13 cellular contexts compared by ENCODE assay signal in the genomic region with DNA sequence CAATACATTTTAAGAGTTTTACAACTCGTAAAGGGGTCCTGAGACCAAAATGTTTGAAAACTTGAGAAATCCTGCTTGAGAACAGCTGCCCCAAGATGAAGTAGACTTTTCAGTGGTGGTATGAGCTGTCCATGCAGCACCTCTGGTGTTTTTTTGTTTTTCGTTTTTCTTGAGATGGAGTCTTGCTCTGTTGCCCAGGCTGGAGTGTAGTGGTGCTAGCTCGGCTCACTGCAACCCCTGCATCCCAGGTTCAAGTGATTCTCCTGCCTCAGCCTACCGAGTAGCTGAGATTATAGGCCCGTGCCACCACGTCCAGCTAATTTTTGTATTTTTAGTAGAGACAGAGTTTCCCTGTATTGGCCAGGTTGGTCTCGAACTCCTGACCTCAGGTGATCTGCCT. TPM values are rescaled to one million over a fixed set of nuclear protein-coding genes. Genes with fewer than 3 reads are reported as not detected.
DNase-seq lines count a peak whose midpoint lies in the region; ATAC-seq and TF ChIP-seq lines count a peak whose summit lies in the region.
"Had no signal": no experiment of that assay in that cellular context is flagged by ENCODE, and none has a peak within 500 bp of the region (broad histone marks: within the 10 kb centered on the region; RNA-seq: fewer than 3 reads in every experiment).

No MANE protein-coding gene starts in this region.

- peaks cover 7% of the 10 kb centered on the region for H3F3A ChIP-seq in SU-DHL-6 (ENCODE audit: insufficient read depth)

- no peak overlapping the region for H2AFZ ChIP-seq in SU-DHL-6 (ENCODE audit: low read depth, low read length, severe bottlenecking)

- no peaks in the 10 kb centered on the region for H3K9me3 ChIP-seq in CD4-positive, alpha-beta T cell (ENCODE audit: control insufficient read depth, low read length)
- H3K9me3 ChIP-seq in SU-DHL-6 (ENCODE audit: insufficient read depth, low read length), result no peaks in the 10 kb centered on the region
- no peaks in the 10 kb centered on the region for H3K9me3 ChIP-seq in naive thymus-derived CD4-positive, alpha-beta T cell (ENCODE audit: control insufficient read depth in 2 of 3, low read length in 3 of 3)

- H3K27me3 ChIP-seq in CD4-positive, alpha-beta T cell (ENCODE audit: control insufficient read depth, insufficient read depth, low read length), result no peaks in the 10 kb centered on the region
- no peaks in the 10 kb centered on the region for H3K27me3 ChIP-seq in SU-DHL-6 (ENCODE audit: low read length)
- H3K27me3 ChIP-seq in naive thymus-derived CD4-positive, alpha-beta T cell (ENCODE audit: control insufficient read depth in 2 of 2, insufficient read depth in 2 of 2, low read length in 2 of 2), result no peaks in the 10 kb centered on the region

- H3K36me3 ChIP-seq in SU-DHL-6 (ENCODE audit: low read length), result no peaks in the 10 kb centered on the region
- H3K36me3 ChIP-seq in naive thymus-derived CD4-positive, alpha-beta T cell (ENCODE audit: control insufficient read depth in 2 of 3, insufficient read depth in 3 of 3, low read length in 3 of 3), result peaks cover 0 to 2% (median 0%) of the 10 kb centered on the region in 3 experiments

- ATAC-seq in activated naive CD8-positive, alpha-beta T cell treated with anti-CD3 and anti-CD28 coated beads, Interleukin-2, amount 50 U/mL, for 24 hours, result no peak
- ATAC-seq in CD4-positive, alpha-beta T cell (ENCODE audit: poor library complexity), result no peak
- no peak for ATAC-seq in naive thymus-derived CD4-positive, alpha-beta T cell
- ATAC-seq in GM19035 (IDR thresholded peaks at IDR 0.05; ENCODE audit: unreplicated experiment) (no peak), GM18870 (IDR thresholded peaks at IDR 0.05; ENCODE audit: unreplicated experiment) (no peak)

- CTCF ChIA-PET in CD4-positive, alpha-beta T cell (lab: Charles Lee), result interaction anchor here (0.7 kb wide), 1 partner anchor 29 kb away, joined by 3 read pairs; no protein-coding TSS in a partner anchor
- CTCF ChIA-PET in naive thymus-derived CD4-positive, alpha-beta T cell (lab: Charles Lee), result no interaction called here

- peaks cover 77% of the 10 kb centered on the region for H4K20me1 ChIP-seq in SU-DHL-6 (ENCODE audit: low read depth, low read length)

- DNase-seq in activated naive CD8-positive, alpha-beta T cell treated with anti-CD3 and anti-CD28 coated beads, Interleukin-2, amount 50 U/mL, for 24 hours, result no peak
- DNase-seq in CD4-positive, alpha-beta T cell, result no peak
- DNase-seq in naive thymus-derived CD4-positive, alpha-beta T cell, result no peak
- DNase-seq in NCI-H748 (lab: John Stamatoyannopoulos, UW; ENCODE audit: unreplicated experiment), result no peak
- DNase-seq: H9, Karpas-422, NCI-H187 treated with DMSO at 0.1 percent for 48 hours, NCI-H510A, SHP77 treated with DMSO at 0.1 percent for 48 hours had no signal

- POLR2A ChIA-PET in CD4-positive, alpha-beta T cell (lab: Charles Lee), result no interaction called here
- POLR2A ChIA-PET in naive thymus-derived CD4-positive, alpha-beta T cell (lab: Charles Lee), result interaction anchor here (1.3 kb wide), 1 partner anchor 10 kb away, joined by 3 read pairs; no protein-coding TSS in a partner anchor

- H3K36me3 Mint-ChIP-seq in activated naive CD8-positive, alpha-beta T cell, result peaks cover 7% of the 10 kb centered on the region
- H3K36me3 Mint-ChIP-seq in activated naive CD8-positive, alpha-beta T cell treated with anti-CD3 and anti-CD28 coated beads, Interleukin-2, amount 50 U/mL, for 24 hours (ENCODE audit: low read depth), result peaks cover 27% of the 10 kb centered on the region
- H3K36me3 Mint-ChIP-seq in CD4-positive, alpha-beta T cell (ENCODE audit: low read depth), result peaks cover 33% of the 10 kb centered on the region
- peaks cover 0 to 8% (median 6%) of the 10 kb centered on the region in 5 donors for H3K36me3 Mint-ChIP-seq in naive thymus-derived CD4-positive, alpha-beta T cell

- H3K4me3 ChIP-seq in SU-DHL-6 (ENCODE audit: insufficient read depth, low read length, poor library complexity, severe bottlenecking), result no peak overlapping the region
- H3K4me3 ChIP-seq in naive thymus-derived CD4-positive, alpha-beta T cell (ENCODE audit: low read length), result no peak overlapping the region

- TF ChIP-seq CTCF in CD4-positive, alpha-beta T cell (IDR thresholded peaks at IDR 0.05), result no peak
- TF ChIP-seq CTCF in SU-DHL-6 (IDR thresholded peaks at IDR 0.05; ENCODE audit: insufficient read depth, low read length, poor library complexity, severe bottlenecking), result no peak

- peaks cover 100% of the 10 kb centered on the region for H3K79me2 ChIP-seq in SU-DHL-6 (ENCODE audit: insufficient read depth, low read length)

- H3K9ac ChIP-seq in SU-DHL-6 (ENCODE audit: low read length), result no peak overlapping the region

- H3K4me3 Mint-ChIP-seq in activated naive CD8-positive, alpha-beta T cell, result peak overlapping the region; percentile 60
- no peak overlapping the region for H3K4me3 Mint-ChIP-seq in activated naive CD8-positive, alpha-beta T cell treated with anti-CD3 and anti-CD28 coated beads, Interleukin-2, amount 50 U/mL, for 24 hours
- peak overlapping the region; percentile 50 for H3K4me3 Mint-ChIP-seq in CD4-positive, alpha-beta T cell
- peak overlapping the region in 8 of 10 donors; percentile 12 to 65 (median 49) for H3K4me3 Mint-ChIP-seq in naive thymus-derived CD4-positive, alpha-beta T cell
- H3K4me3 Mint-ChIP-seq: H9 had no signal

- peak overlapping the region; percentile 76 for H3K27ac Mint-ChIP-seq in activated naive CD8-positive, alpha-beta T cell
- no peak overlapping the region for H3K27ac Mint-ChIP-seq in activated naive CD8-positive, alpha-beta T cell treated with anti-CD3 and anti-CD28 coated beads, Interleukin-2, amount 50 U/mL, for 24 hours
- H3K27ac Mint-ChIP-seq in CD4-positive, alpha-beta T cell, result peak overlapping the region; percentile 63
- peak overlapping the region in 2 of 9 donors; percentile 30 to 69 for H3K27ac Mint-ChIP-seq in naive thymus-derived CD4-positive, alpha-beta T cell

- peaks cover 56 to 61% of the 10 kb centered on the region in 2 donors for H3K4me1 ChIP-seq in naive thymus-derived CD4-positive, alpha-beta T cell (ENCODE audit: control insufficient read depth in 2 of 2, insufficient read depth in 2 of 2, low read length in 2 of 2)

- peaks cover 87% of the 10 kb centered on the region for H3K4me1 Mint-ChIP-seq in activated naive CD8-positive, alpha-beta T cell (ENCODE audit: low read depth)
- peaks cover 88% of the 10 kb centered on the region for H3K4me1 Mint-ChIP-seq in activated naive CD8-positive, alpha-beta T cell treated with anti-CD3 and anti-CD28 coated beads, Interleukin-2, amount 50 U/mL, for 24 hours
- peaks cover 89% of the 10 kb centered on the region for H3K4me1 Mint-ChIP-seq in CD4-positive, alpha-beta T cell (ENCODE audit: low read depth)
- peaks cover 58 to 94% (median 85%) of the 10 kb centered on the region in 7 donors for H3K4me1 Mint-ChIP-seq in naive thymus-derived CD4-positive, alpha-beta T cell

- H3K27ac ChIP-seq in CD4-positive, alpha-beta T cell (ENCODE audit: low read depth, low read length), result no peak overlapping the region
- no peak overlapping the region; the same call in 1 of the 2 replicates for H3K27ac ChIP-seq in SU-DHL-6 (ENCODE audit: low read depth, low read length)
- no peak overlapping the region for H3K27ac ChIP-seq in naive thymus-derived CD4-positive, alpha-beta T cell (ENCODE audit: low read depth, low read length)

- intact Hi-C loops in CD4-positive, alpha-beta T cell (cut with DNase I, micrococcal nuclease), result loop anchor here in 1 of 2 experiments (10.0 kb wide), 1 partner anchor 143 kb away; a partner anchor contains a TSS
- intact Hi-C loops in naive thymus-derived CD4-positive, alpha-beta T cell (cut with micrococcal nuclease), result loop anchor here in 1 of 2 donors (10.0 kb wide), 1 partner anchor 1353 kb away; a partner anchor contains a TSS

- no peaks in the 10 kb centered on the region for H3K27me3 Mint-ChIP-seq in activated naive CD8-positive, alpha-beta T cell
- no peaks in the 10 kb centered on the region for H3K27me3 Mint-ChIP-seq in activated naive CD8-positive, alpha-beta T cell treated with anti-CD3 and anti-CD28 coated beads, Interleukin-2, amount 50 U/mL, for 24 hours
- H3K27me3 Mint-ChIP-seq in CD4-positive, alpha-beta T cell, result no peaks in the 10 kb centered on the region
- H3K27me3 Mint-ChIP-seq in naive thymus-derived CD4-positive, alpha-beta T cell, result no peaks in the 10 kb centered on the region

- no peaks in the 10 kb centered on the region for H3K9me3 Mint-ChIP-seq in activated naive CD8-positive, alpha-beta T cell (ENCODE audit: low read depth)
- H3K9me3 Mint-ChIP-seq in activated naive CD8-positive, alpha-beta T cell treated with anti-CD3 and anti-CD28 coated beads, Interleukin-2, amount 50 U/mL, for 24 hours, result no peaks in the 10 kb centered on the region
- H3K9me3 Mint-ChIP-seq in CD4-positive, alpha-beta T cell, result no peaks in the 10 kb centered on the region
- H3K9me3 Mint-ChIP-seq in naive thymus-derived CD4-positive, alpha-beta T cell, result no peaks in the 10 kb centered on the region
- H3K9me3 Mint-ChIP-seq: H9 had no signal

- H3K9me2 ChIP-seq in SU-DHL-6 (replicated peaks; ENCODE audit: insufficient read depth, low read length), result no peaks in the 10 kb centered on the region

- peak overlapping the region; percentile 39 for H3K4me2 ChIP-seq in SU-DHL-6 (ENCODE audit: low read depth, low read length, poor library complexity, severe bottlenecking)

RNA-seq across cellular contexts. Expression of a gene that starts 5.5 kb away (rescaled TPM):
- total RNA-seq in CD4-positive, alpha-beta T cell, result 100 to 1,000 TPM; 140 to 148 TPM
- total RNA-seq in naive thymus-derived CD4-positive, alpha-beta T cell, result 100 to 1,000 TPM; 158 to 256 (median 177) TPM
- 10 to 100 TPM; 58.2 to 72.2 TPM for polyA plus RNA-seq in naive thymus-derived CD4-positive, alpha-beta T cell
